ENCODE assay signal across 13 cellular contexts in genomic region chr4:84032372-84032771, GRCh38.
DNase-seq lines count a peak whose midpoint lies in the region; ATAC-seq and TF ChIP-seq lines count a peak whose summit lies in the region.
"Had no signal": no experiment of that assay in that cellular context is flagged by ENCODE, and none has a peak within 500 bp of the region (broad histone marks: within the 10 kb centered on the region; RNA-seq: fewer than 3 reads in every experiment).

No MANE protein-coding gene starts in this region.

- peak; percentile 28 for DNase-seq in RPMI7951 (ENCODE audit: low read depth)
- no peak for DNase-seq in epidermal melanocyte (ENCODE audit: insufficient read length, low spot score)
- no peak for DNase-seq in NCI-H2029 (lab: John Stamatoyannopoulos, UW)
- DNase-seq in body of pancreas, result no peak
- DNase-seq in stimulated activated CD4-positive, alpha-beta T cell treated with anti-CD3 and anti-CD28 coated beads, Interleukin-15, amount 100 ng/mL, for 24 hours, result no peak
- DNase-seq: CD4-positive, CD25-positive, alpha-beta regulatory T cell; islet precursor cell; NCI-H1092; stimulated activated naive CD4-positive, alpha-beta T cell had no signal

- TF ChIP-seq CTCF in body of pancreas (IDR thresholded peaks at IDR 0.05), result no peak

- intact Hi-C loops in body of pancreas (cut with DNase I), result no loop called here

- H3K4me3 ChIP-seq in body of pancreas, result no peak overlapping the region

- ATAC-seq in GM18870 (IDR thresholded peaks at IDR 0.05; ENCODE audit: unreplicated experiment) (peak; percentile 85), GM21737 (IDR thresholded peaks at IDR 0.05; ENCODE audit: unreplicated experiment) (peak; percentile 69), HG03175 (IDR thresholded peaks at IDR 0.05; ENCODE audit: unreplicated experiment) (peak; percentile 85), body of pancreas (no peak)

- no peak for TF ChIP-seq POLR2A in body of pancreas (IDR thresholded peaks at IDR 0.05)

- WGBS in body of pancreas, 2 donors, result 69 to 74% methylated on average over 2 of the region's 2 CpGs

- H3K27ac ChIP-seq in body of pancreas, result no peak overlapping the region
- H3K27ac ChIP-seq: VCaP had no signal

- H3K9me3 ChIP-seq in body of pancreas, result no peaks in the 10 kb centered on the region

- H3K36me3 ChIP-seq in body of pancreas (replicated peaks in 1 of 2; ENCODE audit: insufficient read depth in 1 of 2, low read depth in 2 of 2), result no peaks in the 10 kb centered on the region

- H3K27me3 ChIP-seq in body of pancreas, result no peaks in the 10 kb centered on the region

- H3K4me1 ChIP-seq in body of pancreas, result no peaks in the 10 kb centered on the region
